In the genomic region with DNA sequence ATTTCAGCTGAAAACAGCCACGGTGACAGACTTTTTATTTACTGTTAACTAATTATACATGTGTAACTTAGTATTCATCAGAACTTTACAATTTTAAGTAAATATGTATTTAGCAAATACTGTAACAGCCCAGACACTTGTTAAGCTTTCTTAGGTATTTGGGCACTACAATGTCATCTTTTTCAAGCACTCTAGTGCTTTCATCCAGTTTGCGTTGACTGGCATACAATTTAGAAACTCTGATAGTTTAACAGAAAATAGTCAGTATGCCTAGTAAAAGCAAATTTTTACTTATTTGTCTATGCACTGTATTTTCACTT, we compare ENCODE assay signal across 1 cellular context.
TF ChIP-seq lines count a peak whose summit lies in the region.

No MANE protein-coding gene starts in this region.

TF ChIP-seq in WTC11, 78 proteins besides CTCF, POLR2A, EP300 and RAD21 (continued from another document):
- TF ChIP-seq, protein P1, sequence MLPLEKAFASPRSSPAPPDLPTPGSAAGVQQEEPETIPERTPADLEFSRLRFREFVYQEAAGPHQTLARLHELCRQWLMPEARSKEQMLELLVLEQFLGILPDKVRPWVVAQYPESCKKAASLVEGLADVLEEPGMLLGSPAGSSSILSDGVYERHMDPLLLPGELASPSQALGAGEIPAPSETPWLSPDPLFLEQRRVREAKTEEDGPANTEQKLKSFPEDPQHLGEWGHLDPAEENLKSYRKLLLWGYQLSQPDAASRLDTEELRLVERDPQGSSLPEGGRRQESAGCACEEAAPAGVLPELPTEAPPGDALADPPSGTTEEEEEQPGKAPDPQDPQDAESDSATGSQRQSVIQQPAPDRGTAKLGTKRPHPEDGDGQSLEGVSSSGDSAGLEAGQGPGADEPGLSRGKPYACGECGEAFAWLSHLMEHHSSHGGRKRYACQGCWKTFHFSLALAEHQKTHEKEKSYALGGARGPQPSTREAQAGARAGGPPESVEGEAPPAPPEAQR (CRISPR knock-in tag; IDR thresholded peaks at IDR 0.05) = no peak
- TF ChIP-seq ZNF671 (CRISPR knock-in tag; IDR thresholded peaks at IDR 0.05) = no peak
- TF ChIP-seq, protein P2, sequence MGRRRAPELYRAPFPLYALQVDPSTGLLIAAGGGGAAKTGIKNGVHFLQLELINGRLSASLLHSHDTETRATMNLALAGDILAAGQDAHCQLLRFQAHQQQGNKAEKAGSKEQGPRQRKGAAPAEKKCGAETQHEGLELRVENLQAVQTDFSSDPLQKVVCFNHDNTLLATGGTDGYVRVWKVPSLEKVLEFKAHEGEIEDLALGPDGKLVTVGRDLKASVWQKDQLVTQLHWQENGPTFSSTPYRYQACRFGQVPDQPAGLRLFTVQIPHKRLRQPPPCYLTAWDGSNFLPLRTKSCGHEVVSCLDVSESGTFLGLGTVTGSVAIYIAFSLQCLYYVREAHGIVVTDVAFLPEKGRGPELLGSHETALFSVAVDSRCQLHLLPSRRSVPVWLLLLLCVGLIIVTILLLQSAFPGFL (CRISPR knock-in tag; IDR thresholded peaks at IDR 0.05; ENCODE audit: borderline replicate concordance) = no peak
- TF ChIP-seq, protein P3, sequence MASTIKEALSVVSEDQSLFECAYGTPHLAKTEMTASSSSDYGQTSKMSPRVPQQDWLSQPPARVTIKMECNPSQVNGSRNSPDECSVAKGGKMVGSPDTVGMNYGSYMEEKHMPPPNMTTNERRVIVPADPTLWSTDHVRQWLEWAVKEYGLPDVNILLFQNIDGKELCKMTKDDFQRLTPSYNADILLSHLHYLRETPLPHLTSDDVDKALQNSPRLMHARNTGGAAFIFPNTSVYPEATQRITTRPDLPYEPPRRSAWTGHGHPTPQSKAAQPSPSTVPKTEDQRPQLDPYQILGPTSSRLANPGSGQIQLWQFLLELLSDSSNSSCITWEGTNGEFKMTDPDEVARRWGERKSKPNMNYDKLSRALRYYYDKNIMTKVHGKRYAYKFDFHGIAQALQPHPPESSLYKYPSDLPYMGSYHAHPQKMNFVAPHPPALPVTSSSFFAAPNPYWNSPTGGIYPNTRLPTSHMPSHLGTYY (CRISPR knock-in tag; IDR thresholded peaks at IDR 0.05) = peak; percentile 79; the same call in 1 of the 2 replicates
- TF ChIP-seq ELF4 (CRISPR knock-in tag; IDR thresholded peaks at IDR 0.05; ENCODE audit: low read depth) = no peak
- no peak for TF ChIP-seq TEAD1 (CRISPR knock-in tag; IDR thresholded peaks at IDR 0.05)
- TF ChIP-seq NFATC4 (CRISPR knock-in tag; IDR thresholded peaks at IDR 0.05) = 0 out of 2 replicates have a peak, but pooled peaks have one; percentile 70
- no peak for TF ChIP-seq ZNF396 (CRISPR knock-in tag; IDR thresholded peaks at IDR 0.05; ENCODE audit: borderline replicate concordance)
- TF ChIP-seq RORB (CRISPR knock-in tag; IDR thresholded peaks at IDR 0.05) = no peak
- no peak for TF ChIP-seq SOX15 (CRISPR knock-in tag; IDR thresholded peaks at IDR 0.05)
- no peak for TF ChIP-seq ZBTB21 (CRISPR knock-in tag; IDR thresholded peaks at IDR 0.05; ENCODE audit: borderline replicate concordance)
- no peak for TF ChIP-seq FOXP1 (CRISPR knock-in tag; IDR thresholded peaks at IDR 0.05; ENCODE audit: borderline replicate concordance)
- TF ChIP-seq, protein P4, sequence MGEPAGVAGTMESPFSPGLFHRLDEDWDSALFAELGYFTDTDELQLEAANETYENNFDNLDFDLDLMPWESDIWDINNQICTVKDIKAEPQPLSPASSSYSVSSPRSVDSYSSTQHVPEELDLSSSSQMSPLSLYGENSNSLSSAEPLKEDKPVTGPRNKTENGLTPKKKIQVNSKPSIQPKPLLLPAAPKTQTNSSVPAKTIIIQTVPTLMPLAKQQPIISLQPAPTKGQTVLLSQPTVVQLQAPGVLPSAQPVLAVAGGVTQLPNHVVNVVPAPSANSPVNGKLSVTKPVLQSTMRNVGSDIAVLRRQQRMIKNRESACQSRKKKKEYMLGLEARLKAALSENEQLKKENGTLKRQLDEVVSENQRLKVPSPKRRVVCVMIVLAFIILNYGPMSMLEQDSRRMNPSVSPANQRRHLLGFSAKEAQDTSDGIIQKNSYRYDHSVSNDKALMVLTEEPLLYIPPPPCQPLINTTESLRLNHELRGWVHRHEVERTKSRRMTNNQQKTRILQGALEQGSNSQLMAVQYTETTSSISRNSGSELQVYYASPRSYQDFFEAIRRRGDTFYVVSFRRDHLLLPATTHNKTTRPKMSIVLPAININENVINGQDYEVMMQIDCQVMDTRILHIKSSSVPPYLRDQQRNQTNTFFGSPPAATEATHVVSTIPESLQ (CRISPR knock-in tag; IDR thresholded peaks at IDR 0.05) = no peak
